Comparison of ENCODE assay signal across 22 cellular contexts in genomic region chr16:16189842-16190241, GRCh38. TPM values are rescaled to one million over a fixed set of nuclear protein-coding genes. Genes with fewer than 3 reads are reported as not detected.
"Had no signal": no experiment of that assay in that cellular context is flagged by ENCODE, and none has a peak within 500 bp of the region (broad histone marks: within the 10 kb centered on the region; RNA-seq: fewer than 3 reads in every experiment).

No MANE protein-coding gene starts in this region.

- H3K27ac ChIP-seq: colonic mucosa, epithelial cell of prostate, foreskin keratinocyte, heart left ventricle, left lung, lower lobe of right lung had no signal

- H3K27me3 ChIP-seq: colonic mucosa, foreskin keratinocyte, heart left ventricle, left lung had no signal

- H3K4me3 ChIP-seq: colonic mucosa, heart left ventricle, left lung, lower lobe of right lung, mucosa of descending colon had no signal

- H3K4me1 ChIP-seq: colonic mucosa, foreskin keratinocyte, heart left ventricle, left lung, lower lobe of right lung had no signal

- ATAC-seq: effector memory CD8-positive, alpha-beta T cell; esophagus mucosa; foreskin keratinocyte; heart left ventricle; left cardiac atrium; left lung; left ventricle myocardium superior; lower lobe of right lung; mucosa of descending colon had no signal

- H3K9me3 ChIP-seq: colonic mucosa, heart left ventricle, left lung, lower lobe of right lung, mucosa of descending colon had no signal

- FAIRE-seq: endometrium, frontal cortex, islet of Langerhans, keratinocyte had no signal

- H3K36me3 ChIP-seq: colonic mucosa, heart left ventricle had no signal

- DNase-seq: colonic mucosa; cortex of kidney; effector CD8-positive, alpha-beta T cell; effector memory CD8-positive, alpha-beta T cell; endodermal cell; erythroblast; foreskin keratinocyte; hippocampal formation; left cardiac atrium; left lung; left ventricle myocardium superior; lower lobe of right lung; mesenchymal stem cell; mucosa of descending colon; naive B cell had no signal

RNA-seq across cellular contexts. Expression of gene ABCC6, which starts 33.5 kb away (rescaled TPM):
- total RNA-seq: foreskin keratinocyte had no signal
- polyA plus RNA-seq: keratinocyte had no signal
